In genomic region chr16:10120953-10121352, GRCh38 we compare ENCODE assay signal across 28 cellular contexts.
DNase-seq lines count a peak whose midpoint lies in the region; FAIRE-seq and TF ChIP-seq lines count a peak whose summit lies in the region.
"Had no signal": no experiment of that assay in that cellular context is flagged by ENCODE, and none has a peak within 500 bp of the region (broad histone marks: within the 10 kb centered on the region; RNA-seq: fewer than 3 reads in every experiment).

No MANE protein-coding gene starts in this region.

- H3K27me3 ChIP-seq in smooth muscle cell (ENCODE audit: low read depth) (no peaks in the 10 kb centered on the region), ovary (no peaks in the 10 kb centered on the region)
- H3K27me3 ChIP-seq: Peyer's patch had no signal

- H4K20me1 ChIP-seq in smooth muscle cell (ENCODE audit: low read depth), result no peaks in the 10 kb centered on the region

- TF ChIP-seq CTCF in smooth muscle cell (IDR thresholded peaks at IDR 0.05; ENCODE audit: borderline replicate concordance, insufficient read depth, poor library complexity, severe bottlenecking) (no peak), ovary (IDR thresholded peaks at IDR 0.05) (no peak)

- 71% methylated on average over 4 of the region's 4 CpGs for WGBS in smooth muscle cell (ENCODE audit: low lambda C conversion rate)
- WGBS in ovary, 3 donors, result 77 to 87% (median 87%) methylated on average over 4 of the region's 4 CpGs

- no peaks in the 10 kb centered on the region for H3F3A ChIP-seq in smooth muscle cell (ENCODE audit: low read depth)

- intact Hi-C loops in ovary (cut with DNase I), result no loop called here

- H3K9me3 ChIP-seq in smooth muscle cell (replicated peaks; ENCODE audit: low read depth) (no peaks in the 10 kb centered on the region), ovary (no peaks in the 10 kb centered on the region)
- H3K9me3 ChIP-seq: Peyer's patch, prostate gland, SJSA1, thoracic aorta had no signal

- peak overlapping the region; percentile 95 for H3K27ac ChIP-seq in smooth muscle cell (ENCODE audit: low read depth)
- H3K27ac ChIP-seq in ovary, result no peak overlapping the region
- H3K27ac ChIP-seq: prostate gland, SJSA1 had no signal

- DNase-seq in ELR (ENCODE audit: low read depth) (peak; percentile 60), RPMI7951 (ENCODE audit: low read depth) (peak; percentile 86), dedifferentiated amniotic fluid mesenchymal stem cell (ENCODE audit: extremely low spot score) (peak; percentile 20), smooth muscle cell (lab: John Stamatoyannopoulos, UW; ENCODE audit: unreplicated experiment) (no peak), H54 (ENCODE audit: insufficient read length, low spot score) (no peak), NCI-H2196 (lab: John Stamatoyannopoulos, UW; ENCODE audit: unreplicated experiment) (no peak), DMS153 treated with DMSO at 0.1 percent for 48 hours (lab: John Stamatoyannopoulos, UW; ENCODE audit: unreplicated experiment) (no peak), ovary (no peak)
- DNase-seq: activated CD4-positive, CD25-positive, alpha-beta regulatory T cell treated with anti-CD3 and anti-CD28 coated beads, Interleukin-2, amount 50 U/mL, for 72 hours; activated CD8-positive, alpha-beta T cell treated with anti-CD3 and anti-CD28 coated beads for 36 hours; aorta; central memory CD4-positive, alpha-beta T cell; DMS79 treated with DMSO at 0.1 percent for 48 hours; endodermal cell; foreskin melanocyte; left colon; naive B cell; NCI-H1092 treated with DMSO at 0.1 percent for 48 hours; NCI-H187 treated with DMSO at 0.1 percent for 48 hours; NCI-H2171 treated with DMSO at 0.1 percent for 48 hours; NCI-H526; Peyer's patch; stimulated activated naive CD4-positive, alpha-beta T cell had no signal

- peaks cover 12% of the 10 kb centered on the region for H3K4me1 ChIP-seq in smooth muscle cell (ENCODE audit: low read depth)
- peaks cover 6% of the 10 kb centered on the region for H3K4me1 ChIP-seq in ovary (ENCODE audit: insufficient read depth)
- H3K4me1 ChIP-seq: Peyer's patch, prostate gland, SJSA1 had no signal

- H3K79me2 ChIP-seq in smooth muscle cell (ENCODE audit: low read depth), result no peaks in the 10 kb centered on the region

- no peak for TF ChIP-seq POLR2A in H54 (IDR thresholded peaks at IDR 0.05; ENCODE audit: low read depth, low read length)
- TF ChIP-seq POLR2A in ovary (IDR thresholded peaks at IDR 0.05), result no peak

- FAIRE-seq in H54 (lab: Jason Lieb, UNC), result no peak
- FAIRE-seq: GM12891, H1 had no signal

- H3K4me3 ChIP-seq in smooth muscle cell, result no peak overlapping the region
- H3K4me3 ChIP-seq in ovary, result no peak overlapping the region
- H3K4me3 ChIP-seq: Peyer's patch, prostate gland, SJSA1, thoracic aorta had no signal

- H3K4me2 ChIP-seq in smooth muscle cell, result peak overlapping the region; percentile 45

- H3K36me3 ChIP-seq in smooth muscle cell (ENCODE audit: low read depth), result no peaks in the 10 kb centered on the region
- no peaks in the 10 kb centered on the region for H3K36me3 ChIP-seq in ovary
- H3K36me3 ChIP-seq: Peyer's patch, prostate gland, SJSA1, thoracic aorta had no signal

- H2AFZ ChIP-seq in smooth muscle cell (ENCODE audit: low read depth), result no peak overlapping the region

- H3K9ac ChIP-seq in smooth muscle cell (ENCODE audit: low read depth), result peak overlapping the region; percentile 93

- no peak for TF ChIP-seq EP300 in ovary (IDR thresholded peaks at IDR 0.05)

Comparison
In these comparisons a context has a peak if more than half of its experiments do, and no peak if none do; other contexts are left out.
1. DNase-seq: peak in ELR (single experiment), RPMI7951 (single experiment) and dedifferentiated amniotic fluid mesenchymal stem cell (single experiment); none in smooth muscle cell (single experiment), H54 (single experiment), NCI-H2196 (single experiment), DMS153 treated with DMSO at 0.1 percent for 48 hours (single experiment) and ovary (0 of 5).